Comparison of ENCODE assay signal across 8 cellular contexts in the genomic region with DNA sequence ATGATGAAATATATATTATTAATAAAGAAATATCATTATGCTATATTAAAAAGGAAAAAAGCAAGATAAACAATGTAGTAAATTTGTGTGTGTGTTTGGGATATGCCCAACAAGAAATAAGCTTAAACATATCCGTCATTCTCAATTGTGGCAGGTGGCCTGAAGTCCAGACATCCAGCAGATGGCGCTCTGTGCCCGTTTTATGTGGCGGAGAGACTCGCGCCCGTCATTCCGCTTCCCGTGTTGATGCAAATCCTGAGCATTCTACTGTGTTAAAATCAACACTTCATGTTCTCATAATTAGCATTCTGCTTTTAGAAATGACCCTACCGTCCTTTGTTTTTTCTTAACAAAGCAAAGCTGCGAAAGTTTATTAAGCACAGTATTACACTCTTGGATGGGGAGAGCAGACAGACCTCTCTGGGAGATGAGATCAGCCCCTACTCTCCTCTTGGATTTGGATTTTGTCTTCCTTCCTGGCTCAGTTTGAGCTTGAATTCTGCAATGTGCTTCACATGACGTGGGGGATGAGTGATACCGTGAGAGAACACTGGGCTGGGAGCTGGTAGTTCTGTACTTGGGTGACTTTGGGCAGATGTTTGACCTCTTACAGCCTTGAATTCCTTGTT.
DNase-seq lines count a peak whose midpoint lies in the region; ATAC-seq and TF ChIP-seq lines count a peak whose summit lies in the region.

No MANE protein-coding gene starts in this region.

- DNase-seq in AG08396 (ENCODE audit: low spot score) (peak; percentile 51), NCI-H2107 treated with DMSO at 0.1 percent for 48 hours (lab: John Stamatoyannopoulos, UW; ENCODE audit: unreplicated experiment) (peak; percentile 73), WTC11 (ENCODE audit: low spot score) (peak; percentile 87), caudate nucleus (lab: John Stamatoyannopoulos, UW) (peak in 58 of 61 donors; percentile 5 to 82 (median 47)), kidney epithelial cell (ENCODE audit: low read depth) (peak; percentile 16)
- peak; percentile 74 to 77 for DNase-seq in stimulated activated CD4-positive, alpha-beta T cell treated with anti-CD3 and anti-CD28 coated beads, Interleukin-2, amount 100 ng/mL, for 48 hours

- no peaks in the 10 kb centered on the region for H3K36me3 Mint-ChIP-seq in WTC11

- H3K27me3 Mint-ChIP-seq in WTC11 (ENCODE audit: low read depth) = peaks cover 14% of the 10 kb centered on the region

- no peak overlapping the region for H3K27ac Mint-ChIP-seq in WTC11

- ATAC-seq in GM18868 (IDR thresholded peaks at IDR 0.05; ENCODE audit: unreplicated experiment) (peak; percentile 94), HG03103 (IDR thresholded peaks at IDR 0.05; ENCODE audit: low read depth, unreplicated experiment) (peak; percentile 93), WTC11 (peak; percentile 84)

- CTCF ChIA-PET in WTC11 (lab: Charles Lee) = interaction anchor here (0.6 to 4.9 kb wide), 42 partner anchors 9 to 1353 kb away, joined by 3 to 63 read pairs (median 4); partner anchors contain the start of gene CCNC

- H3K9me3 Mint-ChIP-seq in WTC11 = no peaks in the 10 kb centered on the region

- no peak overlapping the region for H3K27ac ChIP-seq in caudate nucleus (ENCODE audit: low read depth, low read length)

- H3K4me3 ChIP-seq in kidney epithelial cell (ENCODE audit: low read depth, low read length) = no peak overlapping the region

- H3K36me3 ChIP-seq in kidney epithelial cell (ENCODE audit: control insufficient read depth, insufficient read depth, low read length) = no peaks in the 10 kb centered on the region

- TF ChIP-seq CTCF in WTC11 (IDR thresholded peaks at IDR 0.05) (peak; percentile 79), kidney epithelial cell (IDR thresholded peaks at IDR 0.05; ENCODE audit: insufficient read depth, low read length, poor library complexity, severe bottlenecking) (peak; percentile 86)

- peaks cover 7% of the 10 kb centered on the region; the same call in 1 of the 2 replicates for H3K4me1 Mint-ChIP-seq in WTC11

- peak overlapping the region; percentile 50 for H3K4me3 Mint-ChIP-seq in WTC11

- POLR2A ChIA-PET in WTC11 (lab: Charles Lee) = no interaction called here

- peaks cover 2% of the 10 kb centered on the region for H3K27me3 ChIP-seq in kidney epithelial cell (ENCODE audit: control insufficient read depth, insufficient read depth, low read length)

TF ChIP-seq in WTC11, 78 proteins besides CTCF, POLR2A, EP300 and RAD21:
- TF ChIP-seq ZBTB43 (CRISPR knock-in tag; IDR thresholded peaks at IDR 0.05) (no peak), IRF1 (CRISPR knock-in tag; IDR thresholded peaks at IDR 0.05) (no peak), EMX1 (CRISPR knock-in tag; IDR thresholded peaks at IDR 0.05) (no peak), MXD4 (CRISPR knock-in tag; IDR thresholded peaks at IDR 0.05; ENCODE audit: borderline replicate concordance) (no peak), ZBTB21 (CRISPR knock-in tag; IDR thresholded peaks at IDR 0.05; ENCODE audit: borderline replicate concordance) (no peak), RELA (CRISPR knock-in tag; IDR thresholded peaks at IDR 0.05; ENCODE audit: borderline replicate concordance) (no peak), NFATC4 (CRISPR knock-in tag; IDR thresholded peaks at IDR 0.05) (no peak), GABPB1 (CRISPR knock-in tag; IDR thresholded peaks at IDR 0.05) (no peak), OVOL2 (CRISPR knock-in tag; IDR thresholded peaks at IDR 0.05; ENCODE audit: borderline replicate concordance) (no peak), FOXK1 (CRISPR knock-in tag; IDR thresholded peaks at IDR 0.05) (no peak), PREB (CRISPR knock-in tag; IDR thresholded peaks at IDR 0.05; ENCODE audit: borderline replicate concordance) (no peak), ZNF396 (CRISPR knock-in tag; IDR thresholded peaks at IDR 0.05; ENCODE audit: borderline replicate concordance) (no peak), ETV6 (CRISPR knock-in tag; IDR thresholded peaks at IDR 0.05) (no peak), GTF2I (CRISPR knock-in tag; conservative IDR thresholded peaks at IDR 0.05) (no peak), TEAD1 (CRISPR knock-in tag; IDR thresholded peaks at IDR 0.05) (no peak), FOXJ3 (CRISPR knock-in tag; IDR thresholded peaks at IDR 0.05; ENCODE audit: borderline replicate concordance) (no peak), NFYB (CRISPR knock-in tag; conservative IDR thresholded peaks at IDR 0.05; ENCODE audit: low read depth) (no peak), CBFB (CRISPR knock-in tag; IDR thresholded peaks at IDR 0.05; ENCODE audit: low read depth) (no peak), TEAD4 (CRISPR knock-in tag; IDR thresholded peaks at IDR 0.05) (no peak)
- TF ChIP-seq, protein P1, sequence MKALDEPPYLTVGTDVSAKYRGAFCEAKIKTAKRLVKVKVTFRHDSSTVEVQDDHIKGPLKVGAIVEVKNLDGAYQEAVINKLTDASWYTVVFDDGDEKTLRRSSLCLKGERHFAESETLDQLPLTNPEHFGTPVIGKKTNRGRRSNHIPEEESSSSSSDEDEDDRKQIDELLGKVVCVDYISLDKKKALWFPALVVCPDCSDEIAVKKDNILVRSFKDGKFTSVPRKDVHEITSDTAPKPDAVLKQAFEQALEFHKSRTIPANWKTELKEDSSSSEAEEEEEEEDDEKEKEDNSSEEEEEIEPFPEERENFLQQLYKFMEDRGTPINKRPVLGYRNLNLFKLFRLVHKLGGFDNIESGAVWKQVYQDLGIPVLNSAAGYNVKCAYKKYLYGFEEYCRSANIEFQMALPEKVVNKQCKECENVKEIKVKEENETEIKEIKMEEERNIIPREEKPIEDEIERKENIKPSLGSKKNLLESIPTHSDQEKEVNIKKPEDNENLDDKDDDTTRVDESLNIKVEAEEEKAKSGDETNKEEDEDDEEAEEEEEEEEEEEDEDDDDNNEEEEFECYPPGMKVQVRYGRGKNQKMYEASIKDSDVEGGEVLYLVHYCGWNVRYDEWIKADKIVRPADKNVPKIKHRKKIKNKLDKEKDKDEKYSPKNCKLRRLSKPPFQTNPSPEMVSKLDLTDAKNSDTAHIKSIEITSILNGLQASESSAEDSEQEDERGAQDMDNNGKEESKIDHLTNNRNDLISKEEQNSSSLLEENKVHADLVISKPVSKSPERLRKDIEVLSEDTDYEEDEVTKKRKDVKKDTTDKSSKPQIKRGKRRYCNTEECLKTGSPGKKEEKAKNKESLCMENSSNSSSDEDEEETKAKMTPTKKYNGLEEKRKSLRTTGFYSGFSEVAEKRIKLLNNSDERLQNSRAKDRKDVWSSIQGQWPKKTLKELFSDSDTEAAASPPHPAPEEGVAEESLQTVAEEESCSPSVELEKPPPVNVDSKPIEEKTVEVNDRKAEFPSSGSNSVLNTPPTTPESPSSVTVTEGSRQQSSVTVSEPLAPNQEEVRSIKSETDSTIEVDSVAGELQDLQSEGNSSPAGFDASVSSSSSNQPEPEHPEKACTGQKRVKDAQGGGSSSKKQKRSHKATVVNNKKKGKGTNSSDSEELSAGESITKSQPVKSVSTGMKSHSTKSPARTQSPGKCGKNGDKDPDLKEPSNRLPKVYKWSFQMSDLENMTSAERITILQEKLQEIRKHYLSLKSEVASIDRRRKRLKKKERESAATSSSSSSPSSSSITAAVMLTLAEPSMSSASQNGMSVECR (CRISPR knock-in tag; IDR thresholded peaks at IDR 0.05; ENCODE audit: borderline replicate concordance) = no peak
TF ChIP-seq in WTC11: peak in this region for 0.

Comparison
In these comparisons a context has a peak if more than half of its experiments do, and no peak if none do; other contexts are left out.
1. DNase-seq: peak in every context shown above with its lines; median percentile 87 in WTC11; 76 in stimulated activated CD4-positive, alpha-beta T cell treated with anti-CD3 and anti-CD28 coated beads, Interleukin-2, amount 100 ng/mL, for 48 hours; 73 in NCI-H2107 treated with DMSO at 0.1 percent for 48 hours; 51 in AG08396; 47 in caudate nucleus; 16 in kidney epithelial cell.